Comparison of ENCODE assay signal across 11 cellular contexts in the genomic region with DNA sequence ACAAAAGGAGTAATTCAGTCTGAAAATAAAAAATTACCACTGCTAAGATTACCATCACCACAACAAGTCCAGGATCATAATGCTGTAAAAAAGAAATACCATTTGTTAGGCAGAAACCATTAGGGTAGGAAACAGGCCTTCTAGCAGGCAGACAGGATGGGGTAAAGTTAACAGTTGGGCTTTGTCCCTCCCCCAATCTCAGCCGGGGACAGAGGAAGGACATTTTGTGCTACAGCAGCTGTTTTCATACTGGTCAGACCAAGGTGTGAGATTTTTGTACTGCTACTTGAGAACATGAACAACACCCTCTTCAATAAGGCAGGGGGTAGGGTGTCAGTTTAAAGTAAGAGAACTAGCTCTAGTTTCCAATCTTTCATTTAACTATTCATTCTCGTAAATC. TPM values are rescaled to one million over a fixed set of nuclear protein-coding genes. Genes with fewer than 3 reads are reported as not detected.
A peak's percentile ranks its signal among the peaks of the same experiment; 100 is the strongest.
DNase-seq lines count a peak whose midpoint lies in the region; ATAC-seq, FAIRE-seq and TF ChIP-seq lines count a peak whose summit lies in the region.
"Had no signal": no experiment of that assay in that cellular context is flagged by ENCODE, and none has a peak within 500 bp of the region (broad histone marks: within the 10 kb centered on the region; RNA-seq: fewer than 3 reads in every experiment).

No MANE protein-coding gene starts in this region.

- no peak for TF ChIP-seq POLR2A in H54 (IDR thresholded peaks at IDR 0.05; ENCODE audit: low read depth, low read length)

- peaks cover 17% of the 10 kb centered on the region for H3K36me3 ChIP-seq in CD4-positive, CD25-positive, alpha-beta regulatory T cell (ENCODE audit: control insufficient read depth, insufficient read depth, low read length)
- H3K36me3 ChIP-seq in BE2C = peaks cover 12% of the 10 kb centered on the region

- peak overlapping the region in 2 of 3 donors; percentile 40 to 59 for H3K27ac Mint-ChIP-seq in CD4-positive, CD25-positive, alpha-beta regulatory T cell
- H3K27ac Mint-ChIP-seq in central memory CD8-positive, alpha-beta T cell (ENCODE audit: low read depth) = peak overlapping the region; percentile 73

- no peak overlapping the region for H3K27ac ChIP-seq in CD4-positive, CD25-positive, alpha-beta regulatory T cell (ENCODE audit: insufficient read depth, low read length, poor library complexity, severe bottlenecking)

- peak overlapping the region; percentile 7 for H3K4me3 ChIP-seq in CD4-positive, CD25-positive, alpha-beta regulatory T cell (ENCODE audit: low read depth, low read length)
- no peak overlapping the region for H3K4me3 ChIP-seq in BE2C (ENCODE audit: low read depth, low read length)

- H3K27me3 ChIP-seq in CD4-positive, CD25-positive, alpha-beta regulatory T cell (ENCODE audit: control insufficient read depth, insufficient read depth, low read length) = no peaks in the 10 kb centered on the region
- no peaks in the 10 kb centered on the region for H3K27me3 ChIP-seq in BE2C

- FAIRE-seq in H54 (lab: Jason Lieb, UNC) = peak; percentile 33

- H3K4me3 Mint-ChIP-seq in CD4-positive, CD25-positive, alpha-beta regulatory T cell = no peak overlapping the region
- H3K4me3 Mint-ChIP-seq in central memory CD8-positive, alpha-beta T cell = peak overlapping the region; percentile 50

- DNase-seq in CD4-positive, CD25-positive, alpha-beta regulatory T cell = peak in 1 of 3 donors; percentile 52
- DNase-seq in H54 (ENCODE audit: insufficient read length, low spot score) (no peak), myocyte (ENCODE audit: low read depth) (peak; percentile 88), BE2C (no peak)
- peak in 1 of 2 donors; percentile 18 for DNase-seq in central memory CD8-positive, alpha-beta T cell (ENCODE audit: low spot score in 2 of 2)
- DNase-seq: amygdala, kidney glomerular epithelial cell, NCI-H1417 had no signal

- no peaks in the 10 kb centered on the region for H3K9me3 Mint-ChIP-seq in CD4-positive, CD25-positive, alpha-beta regulatory T cell
- no peaks in the 10 kb centered on the region for H3K9me3 Mint-ChIP-seq in central memory CD8-positive, alpha-beta T cell

- H3K27me3 Mint-ChIP-seq in CD4-positive, CD25-positive, alpha-beta regulatory T cell = no peaks in the 10 kb centered on the region
- no peaks in the 10 kb centered on the region for H3K27me3 Mint-ChIP-seq in central memory CD8-positive, alpha-beta T cell

- H3K4me1 ChIP-seq in CD4-positive, CD25-positive, alpha-beta regulatory T cell (ENCODE audit: control insufficient read depth, insufficient read depth, low read length, poor library complexity, severe bottlenecking) = peaks cover 8% of the 10 kb centered on the region
- H3K4me1 ChIP-seq in BE2C = no peaks in the 10 kb centered on the region

- TF ChIP-seq CTCF in BE2C (IDR thresholded peaks at IDR 0.05; ENCODE audit: low read depth, low read length) = no peak

- H3K36me3 Mint-ChIP-seq in CD4-positive, CD25-positive, alpha-beta regulatory T cell = peaks cover 4% of the 10 kb centered on the region
- H3K36me3 Mint-ChIP-seq in central memory CD8-positive, alpha-beta T cell (ENCODE audit: insufficient read depth) = peaks cover 23% of the 10 kb centered on the region

- peaks cover 23 to 33% (median 27%) of the 10 kb centered on the region in 4 donors for H3K4me1 Mint-ChIP-seq in CD4-positive, CD25-positive, alpha-beta regulatory T cell
- H3K4me1 Mint-ChIP-seq in central memory CD8-positive, alpha-beta T cell = peaks cover 34% of the 10 kb centered on the region

- peak in 1 of 2 donors; percentile 34 for ATAC-seq in CD4-positive, CD25-positive, alpha-beta regulatory T cell (ENCODE audit: low read depth in 2 of 2)
- peak; percentile 87 for ATAC-seq in central memory CD8-positive, alpha-beta T cell (replicated peaks; ENCODE audit: extremely low read depth, poor library complexity, severe bottlenecking)
- ATAC-seq in HG02870 (IDR thresholded peaks at IDR 0.05; ENCODE audit: unreplicated experiment) (no peak), HG02840 (IDR thresholded peaks at IDR 0.05; ENCODE audit: low FRiP score, unreplicated experiment) (no peak)
- no peak for ATAC-seq in activated CD4-positive, CD25-positive, alpha-beta regulatory T cell treated with anti-CD3 and anti-CD28 coated beads, Interleukin-2, amount 50 U/mL, for 24 hours

- no peaks in the 10 kb centered on the region for H3K9me3 ChIP-seq in CD4-positive, CD25-positive, alpha-beta regulatory T cell (ENCODE audit: control insufficient read depth in 2 of 2, low read length in 2 of 2)
- H3K9me3 ChIP-seq in BE2C = no peaks in the 10 kb centered on the region

RNA-seq across cellular contexts. Expression of a gene that starts 49.2 kb away (rescaled TPM):
- total RNA-seq in CD4-positive, CD25-positive, alpha-beta regulatory T cell = 19.5 TPM
- not detected for polyA plus RNA-seq in CD4-positive, CD25-positive, alpha-beta regulatory T cell
- 0.10 TPM in 1 of 2 replicates, not detected in the other for total RNA-seq in myocyte
- 0.47 TPM for polyA plus RNA-seq in myocyte (2012)
- polyA plus RNA-seq in BE2C (2012; ENCODE audit: insufficient read depth, insufficient read length, low read depth) = 1.6 TPM

Comparison
In these comparisons a context has a peak if more than half of its experiments do, and no peak if none do; other contexts are left out.
1. RNA of a gene that starts 49.2 kb away (total RNA-seq): 19.5 TPM in CD4-positive, CD25-positive, alpha-beta regulatory T cell (single experiment); 0.10 TPM in myocyte; every median in the first group is over 10 times any median in the second.